26 cellular contexts compared by ENCODE assay signal in the genomic region with DNA sequence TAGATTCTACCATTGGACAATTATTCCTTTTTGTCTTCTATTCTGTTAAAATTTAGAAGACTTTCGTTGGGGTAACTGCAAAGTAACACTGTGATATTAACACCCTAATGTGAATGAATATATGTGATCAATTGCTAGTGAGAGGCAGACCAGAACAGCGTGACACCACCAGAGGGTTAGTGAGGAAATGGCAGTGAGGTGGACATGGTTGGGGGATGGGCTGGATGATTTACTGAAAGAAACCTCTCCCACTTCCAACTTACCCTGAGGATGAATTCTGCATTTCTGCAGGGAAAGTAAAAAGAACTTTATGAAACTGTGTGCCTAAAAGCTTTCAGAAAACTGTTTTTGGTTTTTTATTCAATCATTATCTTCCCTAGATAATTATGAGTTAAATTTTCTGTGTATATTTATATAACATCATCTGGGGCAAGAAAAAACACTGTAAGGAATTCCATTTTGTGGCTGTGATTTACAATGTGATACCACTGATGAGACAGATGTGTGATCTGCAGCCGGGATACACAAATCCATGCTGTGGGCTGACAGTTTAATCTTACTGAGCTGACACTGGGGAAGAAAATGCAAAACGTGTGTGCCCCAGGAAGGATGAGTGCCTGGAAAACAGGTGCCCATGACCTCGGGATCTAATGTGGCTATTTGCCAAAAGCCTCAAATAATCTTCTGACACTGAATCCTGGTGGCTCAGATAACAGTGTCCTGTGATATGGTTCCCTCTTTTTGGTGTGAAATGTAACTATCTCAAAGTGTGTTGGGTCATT. TPM values are rescaled to one million over a fixed set of nuclear protein-coding genes. Genes with fewer than 3 reads are reported as not detected.
DNase-seq lines count a peak whose midpoint lies in the region; ATAC-seq lines count a peak whose summit lies in the region.
"Had no signal": no experiment of that assay in that cellular context is flagged by ENCODE, and none has a peak within 500 bp of the region (broad histone marks: within the 10 kb centered on the region; RNA-seq: fewer than 3 reads in every experiment).

No MANE protein-coding gene starts in this region.

- H3K27me3 Mint-ChIP-seq in T-helper 17 cell: peaks cover 12% of the 10 kb centered on the region

- no peak overlapping the region for H3K27ac Mint-ChIP-seq in T-helper 17 cell
- H3K27ac Mint-ChIP-seq: CD8-positive, alpha-beta T cell; H9; T-cell; T-helper 2 cell treated with Interferon-gamma antibody and Interleukin-4, amounts not matched to agents 5 μg/mL and 100 μg/mL, for 36 hours had no signal

- no peaks in the 10 kb centered on the region for H3K4me1 Mint-ChIP-seq in T-helper 17 cell
- H3K4me1 Mint-ChIP-seq: T-cell had no signal

- H3K4me3 Mint-ChIP-seq in T-helper 17 cell: no peak overlapping the region
- H3K4me3 Mint-ChIP-seq: CD8-positive, alpha-beta T cell; H9; T-cell; T-helper 2 cell treated with Interferon-gamma antibody and Interleukin-4, amounts not matched to agents 5 μg/mL and 100 μg/mL, for 36 hours had no signal

- DNase-seq in NCI-H524 (lab: John Stamatoyannopoulos, UW) (peak; percentile 16 to 67), NCI-H524 treated with DMSO at 0.1 percent for 48 hours (lab: John Stamatoyannopoulos, UW) (no peak), EH (ENCODE audit: low read depth) (peak; percentile 24), NCI-H69 (lab: John Stamatoyannopoulos, UW) (peak; percentile 19), left kidney (ENCODE audit: low read depth, low spot score) (peak; percentile 52), AG08396 (ENCODE audit: low spot score) (no peak), T-helper 17 cell (no peak)
- DNase-seq: Caco-2; CD8-positive, alpha-beta T cell; DMS79; GF-D8; H9; Kasumi-1; MV-4-11; NCI-H1694 treated with DMSO at 0.1 percent for 48 hours; NCI-H2081; NCI-H446; NCI-H526 treated with DMSO at 0.1 percent for 48 hours; PC-9; SJCRH30; T-cell had no signal

- no peaks in the 10 kb centered on the region for H3K36me3 Mint-ChIP-seq in T-helper 17 cell (ENCODE audit: low read depth)
- H3K36me3 Mint-ChIP-seq: CD8-positive, alpha-beta T cell; T-cell had no signal

- H3K9me3 ChIP-seq in T-helper 17 cell (ENCODE audit: control insufficient read depth, low read length, poor library complexity, severe bottlenecking): no peaks in the 10 kb centered on the region
- H3K9me3 ChIP-seq: A549, Caco-2, SJCRH30 had no signal

- ATAC-seq in T-helper 17 cell: no peak
- ATAC-seq: A549; CD8-positive, alpha-beta T cell; HepG2; Right ventricle myocardium inferior; T-cell had no signal

RNA-seq across cellular contexts. Expression of a gene that starts 10.3 kb away (rescaled TPM):
- not detected for total RNA-seq in T-helper 17 cell
- total RNA-seq: CD8-positive, alpha-beta T cell; PC-9; RPMI7951; SJCRH30; T-cell had no signal

Comparison
In these comparisons a context has a peak if more than half of its experiments do, and no peak if none do; other contexts are left out.
1. DNase-seq: peak in NCI-H524 (2 of 2), EH (single experiment), NCI-H69 (single experiment) and left kidney (single experiment); none in NCI-H524 treated with DMSO at 0.1 percent for 48 hours (single experiment), AG08396 (single experiment) and T-helper 17 cell (0 of 3).